8 cellular contexts compared by ENCODE assay signal in genomic region chr7:158828343-158829020, GRCh38. TPM values are rescaled to one million over a fixed set of nuclear protein-coding genes. Genes with fewer than 3 reads are reported as not detected.
DNase-seq lines count a peak whose midpoint lies in the region; ATAC-seq, FAIRE-seq and TF ChIP-seq lines count a peak whose summit lies in the region.

No MANE protein-coding gene starts in this region.

- intact Hi-C loops in sigmoid colon (cut with DNase I), result loop anchor here (1.0 to 2.0 kb wide), 3 partner anchors 14 to 46 kb away; no protein-coding TSS in a partner anchor

- no peak for FAIRE-seq in astrocyte (lab: Jason Lieb, UNC)

- peaks cover 15% of the 10 kb centered on the region for H3K4me1 ChIP-seq in astrocyte (ENCODE audit: insufficient read depth, low read length)
- H3K4me1 ChIP-seq in sigmoid colon, result peaks cover 0 to 43% (median 41%) of the 10 kb centered on the region in 4 donors

- H4K20me1 ChIP-seq in astrocyte (ENCODE audit: insufficient read depth, low read length), result peaks cover 23% of the 10 kb centered on the region

- no peak for TF ChIP-seq EP300 in sigmoid colon (IDR thresholded peaks at IDR 0.05)

- H3K36me3 Mint-ChIP-seq in astrocyte (ENCODE audit: low read depth, unreplicated experiment), result no peaks in the 10 kb centered on the region

- peak overlapping the region; percentile 45 for H2AFZ ChIP-seq in astrocyte (ENCODE audit: low read depth, low read length)

- H3K4me2 ChIP-seq in astrocyte (ENCODE audit: low read length), result peak overlapping the region; percentile 92

- no peaks in the 10 kb centered on the region for H3K27me3 Mint-ChIP-seq in astrocyte (ENCODE audit: low read depth, unreplicated experiment)

- peaks cover 4% of the 10 kb centered on the region for H3K4me1 Mint-ChIP-seq in astrocyte (ENCODE audit: low read depth, unreplicated experiment)

- H3K9ac ChIP-seq in astrocyte (ENCODE audit: low read length), result peak overlapping the region; percentile 87

- H3K36me3 ChIP-seq in astrocyte (ENCODE audit: insufficient read depth, low read length) (no peaks in the 10 kb centered on the region), sigmoid colon (peaks cover 0 to 5% (median 0%) of the 10 kb centered on the region in 4 donors)

- DNase-seq in NCI-H2227 (lab: John Stamatoyannopoulos, UW; ENCODE audit: unreplicated experiment) (peak; percentile 48), NCI-H2227 treated with DMSO at 0.1 percent for 48 hours (lab: John Stamatoyannopoulos, UW) (no peak), NCI-H1092 treated with DMSO at 0.1 percent for 48 hours (lab: John Stamatoyannopoulos, UW) (peak; percentile 59), astrocyte (ENCODE audit: low read depth) (no peak), sigmoid colon (peak; percentile 85), KBM-7 (no peak)

- ATAC-seq in HG02642 (IDR thresholded peaks at IDR 0.05; ENCODE audit: poor library complexity, unreplicated experiment), result no peak

- no peaks in the 10 kb centered on the region for H3K9me3 Mint-ChIP-seq in astrocyte (ENCODE audit: unreplicated experiment)

- WGBS in sigmoid colon, 2 donors, result 1% methylated on average over 74 of the region's 74 CpGs

- H3K79me2 ChIP-seq in astrocyte (ENCODE audit: insufficient read depth, low read length), result peaks cover 49% of the 10 kb centered on the region

- in situ Hi-C loops in KBM-7 (cut with MboI; ENCODE audit: low pct_unique_long_range_greater_than_20kb, low sequenced_read_pairs), result no loop called here

- no peaks in the 10 kb centered on the region for H3K27me3 ChIP-seq in astrocyte (ENCODE audit: insufficient read depth, low read length)
- H3K27me3 ChIP-seq in sigmoid colon, result no peaks in the 10 kb centered on the region

- no peaks in the 10 kb centered on the region for H3K9me3 ChIP-seq in astrocyte (ENCODE audit: insufficient read depth, low read depth, low read length)
- H3K9me3 ChIP-seq in sigmoid colon, result no peaks in the 10 kb centered on the region

- H3K27ac ChIP-seq in astrocyte (ENCODE audit: low read depth, low read length) (peak overlapping the region; percentile 92), sigmoid colon (peak overlapping the region; percentile 96 to 100 (median 98))

- peak overlapping the region; percentile 21 for H3K27ac Mint-ChIP-seq in astrocyte (ENCODE audit: unreplicated experiment)

- TF ChIP-seq POLR2A in sigmoid colon (IDR thresholded peaks at IDR 0.05), result no peak

- TF ChIP-seq CTCF in astrocyte (IDR thresholded peaks at IDR 0.05; ENCODE audit: insufficient read depth, low read depth, low read length), result no peak
- TF ChIP-seq CTCF in sigmoid colon (IDR thresholded peaks at IDR 0.05), result no peak

- H3K4me3 Mint-ChIP-seq in astrocyte (ENCODE audit: unreplicated experiment), result peak overlapping the region; percentile 92

- H3K4me3 ChIP-seq in astrocyte (ENCODE audit: insufficient read depth, low read depth, low read length) (peak overlapping the region; percentile 77), iPS-11a (ENCODE audit: low read depth, low read length) (peak overlapping the region; percentile 83), sigmoid colon (peak overlapping the region; percentile 85 to 98 (median 92))

RNA-seq across cellular contexts. Expression of gene ESYT2, which starts 0.8 kb away (rescaled TPM):
- total RNA-seq in astrocyte (56.1 and 60.9 TPM in 2 replicates), sigmoid colon (100 to 1,000 TPM; 105 to 127 (median 119) TPM)
- 10 to 100 TPM in 2 of 3 donors, 1 to 10 TPM in 1; 6.9 to 38.6 (median 11.4) TPM for polyA plus RNA-seq in sigmoid colon

RNA-seq across cellular contexts. Expression of gene DYNC2I1, which starts 27.9 kb away (rescaled TPM):
- 17.0 and 20.2 TPM in 2 replicates for total RNA-seq in astrocyte
- 10 to 100 TPM; 22.1 to 35.3 (median 26.9) TPM for total RNA-seq in sigmoid colon
- 100 to 1,000 TPM in 1 of 3 donors, 1 to 10 TPM in 2; 8.7 to 107 (median 9.6) TPM for polyA plus RNA-seq in sigmoid colon

Comparison
In these comparisons a context has a peak if more than half of its experiments do, and no peak if none do; other contexts are left out.
1. DNase-seq: peak in NCI-H2227 (single experiment), NCI-H1092 treated with DMSO at 0.1 percent for 48 hours (single experiment) and sigmoid colon (single experiment); none in NCI-H2227 treated with DMSO at 0.1 percent for 48 hours (single experiment), astrocyte (single experiment) and KBM-7 (single experiment).
2. Peak in every context shown above with its lines, with median percentiles within 50 percentile points of each other: H3K4me3 ChIP-seq.